9 cellular contexts compared by ENCODE assay signal in genomic region chr17:55238931-55239297, GRCh38. TPM values are rescaled to one million over a fixed set of nuclear protein-coding genes. Genes with fewer than 3 reads are reported as not detected.
DNase-seq lines count a peak whose midpoint lies in the region; ATAC-seq and TF ChIP-seq lines count a peak whose summit lies in the region.
"Had no signal": no experiment of that assay in that cellular context is flagged by ENCODE, and none has a peak within 500 bp of the region (broad histone marks: within the 10 kb centered on the region; RNA-seq: fewer than 3 reads in every experiment).

No MANE protein-coding gene starts in this region.

- peaks cover 26% of the 10 kb centered on the region for H3K27me3 ChIP-seq in HUES64 (ENCODE audit: insufficient read depth, low read length)
- no peaks in the 10 kb centered on the region for H3K27me3 ChIP-seq in esophagus squamous epithelium
- H3K27me3 ChIP-seq in neural cell (ENCODE audit: insufficient read depth, low read depth, low read length) = no peaks in the 10 kb centered on the region

- H3K27ac ChIP-seq in HUES64 (ENCODE audit: low read depth, low read length) (peak overlapping the region; percentile 70; the same call in 1 of the 2 replicates), esophagus squamous epithelium (peak overlapping the region; percentile 62 to 92 (median 88)), neural cell (ENCODE audit: low read length) (peak overlapping the region; percentile 40), OCI-LY7 (ENCODE audit: low read depth, low read length, poor library complexity, severe bottlenecking) (no peak overlapping the region)
- H3K27ac ChIP-seq: neutrophil had no signal

- H3K4me2 ChIP-seq in neural cell (ENCODE audit: low read length) (peak overlapping the region; percentile 70), OCI-LY7 (ENCODE audit: low read length) (no peak overlapping the region; the same call in 1 of the 2 replicates)

- no peak for TF ChIP-seq EP300 in neural cell (conservative IDR thresholded peaks at IDR 0.05; ENCODE audit: poor library complexity, severe bottlenecking)

- TF ChIP-seq POLR2A in esophagus squamous epithelium (IDR thresholded peaks at IDR 0.05) = no peak

- WGBS in HUES64 = 0% methylated on average over 2 of the region's 4 CpGs
- WGBS in esophagus squamous epithelium, 2 donors = 0% methylated on average over 4 of the region's 4 CpGs

- H3K4me3 ChIP-seq in AG10803 (ENCODE audit: low read length) = peak overlapping the region; percentile 66
- H3K4me3 ChIP-seq in HUES64 (ENCODE audit: low read length) = peak overlapping the region; percentile 91
- H3K4me3 ChIP-seq in esophagus squamous epithelium = peak overlapping the region; percentile 29 to 67 (median 50)
- H3K4me3 ChIP-seq in neural cell (ENCODE audit: low read length) = peak overlapping the region; percentile 70
- no peak overlapping the region for H3K4me3 ChIP-seq in OCI-LY7 (ENCODE audit: low read depth, low read length, poor library complexity, severe bottlenecking)

- H4K20me1 ChIP-seq in neural cell (ENCODE audit: insufficient read depth) (no peaks in the 10 kb centered on the region), OCI-LY7 (ENCODE audit: insufficient read depth, low read length) (no peaks in the 10 kb centered on the region)

- peak; percentile 66 for TF ChIP-seq RAD21 in neural cell (conservative IDR thresholded peaks at IDR 0.05)

- CTCF ChIA-PET in OCI-LY7 (lab: Charles Lee; ENCODE audit: unreplicated experiment) = no interaction called here

- H3F3A ChIP-seq in neural cell (ENCODE audit: insufficient read depth, low read length, poor library complexity, severe bottlenecking) = peaks cover 9% of the 10 kb centered on the region

- no peak for DNase-seq in AG10803 (ENCODE audit: low read depth)
- DNase-seq in T-helper 9 cell = peak; percentile 5
- DNase-seq in esophagus squamous epithelium (lab: John Stamatoyannopoulos, UW) = no peak
- DNase-seq in SKM-1 (lab: John Stamatoyannopoulos, UW; ENCODE audit: unreplicated experiment) = no peak
- no peak for DNase-seq in OCI-LY7 (ENCODE audit: low spot score)

- H3K9me2 ChIP-seq in neural cell (ENCODE audit: insufficient read depth, low read length) = no peaks in the 10 kb centered on the region
- H3K9me2 ChIP-seq in OCI-LY7 (ENCODE audit: insufficient read depth, low read length) = no peaks in the 10 kb centered on the region

- H2AFZ ChIP-seq in neural cell (ENCODE audit: low read depth, low read length) (peak overlapping the region; percentile 27), OCI-LY7 (ENCODE audit: low read length) (no peak overlapping the region)

- BruUV-seq in OCI-LY7 (replicated peaks; lab: Mats Ljungman, UMichigan) = no TSS peak

- peak overlapping the region; percentile 69 for H3K9ac ChIP-seq in HUES64 (ENCODE audit: low read depth, low read length)
- H3K9ac ChIP-seq in neural cell (ENCODE audit: low read length) = peak overlapping the region; percentile 52

- ATAC-seq in GM19328 (IDR thresholded peaks at IDR 0.05; ENCODE audit: unreplicated experiment) = peak; percentile 23

- TF ChIP-seq CTCF in AG10803 (conservative IDR thresholded peaks at IDR 0.05; ENCODE audit: low read length) = no peak
- peak in 2 of 6 experiments; percentile 9 to 20 for TF ChIP-seq CTCF in esophagus squamous epithelium (IDR thresholded peaks at IDR 0.05)
- TF ChIP-seq CTCF in neural cell (IDR thresholded peaks at IDR 0.05; ENCODE audit: poor library complexity, severe bottlenecking) = peak; percentile 69
- no peak for TF ChIP-seq CTCF in OCI-LY7 (conservative IDR thresholded peaks at IDR 0.05; ENCODE audit: low read length)

- H3K9me3 ChIP-seq in HUES64 (ENCODE audit: insufficient read depth, low read depth, low read length) (no peaks in the 10 kb centered on the region), esophagus squamous epithelium (no peaks in the 10 kb centered on the region), neural cell (ENCODE audit: low read length) (no peaks in the 10 kb centered on the region), OCI-LY7 (ENCODE audit: low read length) (no peaks in the 10 kb centered on the region)
- H3K9me3 ChIP-seq: neutrophil had no signal

- H3K4me1 ChIP-seq in HUES64 (ENCODE audit: insufficient read depth, low read length) = peaks cover 6% of the 10 kb centered on the region
- H3K4me1 ChIP-seq in esophagus squamous epithelium = peaks cover 7 to 35% (median 20%) of the 10 kb centered on the region in 3 donors
- H3K4me1 ChIP-seq in OCI-LY7 (ENCODE audit: insufficient read depth, low read length, poor library complexity, severe bottlenecking) = peaks cover 11% of the 10 kb centered on the region

- POLR2A ChIA-PET in OCI-LY7 (lab: Charles Lee) = no interaction called here

- H3K36me3 ChIP-seq in HUES64 (ENCODE audit: insufficient read depth, low read length) = no peaks in the 10 kb centered on the region
- H3K36me3 ChIP-seq in esophagus squamous epithelium = no peaks in the 10 kb centered on the region
- H3K36me3 ChIP-seq in neural cell (ENCODE audit: insufficient read depth, low read length) = no peaks in the 10 kb centered on the region
- no peaks in the 10 kb centered on the region for H3K36me3 ChIP-seq in OCI-LY7 (ENCODE audit: insufficient read depth, low read length)
- H3K36me3 ChIP-seq: neutrophil had no signal

- intact Hi-C loops in esophagus squamous epithelium (cut with DNase I) = no loop called here
- intact Hi-C loops in OCI-LY7 (cut with micrococcal nuclease; ENCODE audit: unreplicated experiment) = no loop called here

- H3K79me2 ChIP-seq in neural cell (replicated peaks; ENCODE audit: insufficient read depth, low read length) (no peaks in the 10 kb centered on the region), OCI-LY7 (ENCODE audit: insufficient read depth, low read depth, low read length) (no peaks in the 10 kb centered on the region)

TF ChIP-seq in neural cell, 6 proteins besides CTCF, POLR2A, EP300 and RAD21:
- TF ChIP-seq MXI1 (conservative IDR thresholded peaks at IDR 0.05; ENCODE audit: poor library complexity, severe bottlenecking) (no peak), POLR2AphosphoS5 (IDR thresholded peaks at IDR 0.05) (no peak), SMC3 (conservative IDR thresholded peaks at IDR 0.05; ENCODE audit: poor library complexity) (peak; percentile 64)

RNA-seq across cellular contexts. Expression of gene HLF, which starts 25.8 kb away (rescaled TPM):
- polyA plus RNA-seq in HUES64 (2013, experiment 1 of 2) = not detected
- polyA plus RNA-seq in HUES64 (2013, experiment 2 of 2) = 0.06 TPM
- total RNA-seq in esophagus squamous epithelium (10 to 100 TPM in 3 of 4 donors, 1 to 10 TPM in 1; 7.7 to 55.1 (median 22.8) TPM), OCI-LY7 (2022) (not detected in 2 replicates)
- 0.70 and 0.71 TPM in 2 replicates for polyA plus RNA-seq in neural cell
- polyA minus RNA-seq in neural cell = 1.5 and 1.6 TPM in 2 replicates
- 0.13 TPM in 1 of 2 replicates, not detected in the other for total RNA-seq in OCI-LY7 (2014; rRNA removed; shearing (Covaris generic))

Comparison
In these comparisons a context has a peak if more than half of its experiments do, and no peak if none do; other contexts are left out.
1. RNA of gene HLF, which starts 25.8 kb away (total RNA-seq): 7.7 to 55.1 TPM in esophagus squamous epithelium; 0.13 TPM in OCI-LY7; every median in the first group is over 4 times any median in the second.